ENCODE assay signal across 22 cellular contexts in genomic region chr1:44227211-44227610, GRCh38. TPM values are rescaled to one million over a fixed set of nuclear protein-coding genes. Genes with fewer than 3 reads are reported as not detected.
DNase-seq lines count a peak whose midpoint lies in the region; ATAC-seq and TF ChIP-seq lines count a peak whose summit lies in the region.
"Had no signal": no experiment of that assay in that cellular context is flagged by ENCODE, and none has a peak within 500 bp of the region (broad histone marks: within the 10 kb centered on the region; RNA-seq: fewer than 3 reads in every experiment).

No MANE protein-coding gene starts in this region.

- H3K79me2 ChIP-seq in SK-N-SH (ENCODE audit: insufficient read depth): no peaks in the 10 kb centered on the region

- no peak overlapping the region for H3K4me3 ChIP-seq in SK-N-SH (ENCODE audit: low read depth in 2 of 2, low read length in 1 of 2)
- H3K4me3 ChIP-seq in coronary artery: no peak overlapping the region
- H3K4me3 ChIP-seq in neutrophil (ENCODE audit: low read depth in 1 of 2, low read length in 1 of 2): peak overlapping the region; percentile 1 to 18
- H3K4me3 ChIP-seq: BLaER1, body of pancreas, smooth muscle cell, upper lobe of left lung had no signal

- no peak for TF ChIP-seq EP300 in SK-N-SH (IDR thresholded peaks at IDR 0.05; ENCODE audit: borderline replicate concordance in 1 of 2, low read depth in 1 of 2, low read length in 1 of 2)

- POLR2A ChIA-PET in SK-N-SH (lab: Yijun Ruan, JAX): no interaction called here

- no peak overlapping the region for H3K4me2 ChIP-seq in SK-N-SH
- H3K4me2 ChIP-seq: BLaER1, smooth muscle cell had no signal

- H3K9me3 ChIP-seq in SK-N-SH (no peaks in the 10 kb centered on the region), neutrophil (no peaks in the 10 kb centered on the region)
- H3K9me3 ChIP-seq: BLaER1, body of pancreas, upper lobe of left lung had no signal

- H3K36me3 ChIP-seq in SK-N-SH (replicated peaks in 1 of 2; ENCODE audit: control insufficient read depth in 1 of 2, insufficient read depth in 2 of 2, low read length in 1 of 2): peaks cover 0 to 18% of the 10 kb centered on the region in 2 experiments
- no peaks in the 10 kb centered on the region for H3K36me3 ChIP-seq in neutrophil

- H3K27ac ChIP-seq in SK-N-SH (ENCODE audit: low read depth in 2 of 2, low read length in 1 of 2): no peak overlapping the region
- no peak overlapping the region for H3K27ac ChIP-seq in coronary artery
- peak overlapping the region; percentile 72 for H3K27ac ChIP-seq in neutrophil
- H3K27ac ChIP-seq: BLaER1, body of pancreas had no signal

- no peaks in the 10 kb centered on the region for H3K27me3 ChIP-seq in SK-N-SH (ENCODE audit: insufficient read depth)
- no peaks in the 10 kb centered on the region for H3K27me3 ChIP-seq in neutrophil
- H3K27me3 ChIP-seq: BLaER1, body of pancreas, upper lobe of left lung had no signal

- no peaks in the 10 kb centered on the region for H3K4me1 ChIP-seq in SK-N-SH (ENCODE audit: control insufficient read depth in 1 of 2, insufficient read depth in 2 of 2, low read depth in 1 of 2, low read length in 1 of 2)
- peaks cover 15 to 21% of the 10 kb centered on the region in 2 experiments for H3K4me1 ChIP-seq in neutrophil (ENCODE audit: control insufficient read depth in 1 of 2, insufficient read depth in 1 of 2, low read depth in 1 of 2, low read length in 1 of 2)
- H3K4me1 ChIP-seq: body of pancreas had no signal

- no peak for TF ChIP-seq RAD21 in SK-N-SH (IDR thresholded peaks at IDR 0.05; ENCODE audit: low read length)

- H3F3A ChIP-seq in SK-N-SH (replicated peaks; ENCODE audit: insufficient read depth): no peaks in the 10 kb centered on the region

- H4K20me1 ChIP-seq in SK-N-SH (ENCODE audit: insufficient read depth): no peaks in the 10 kb centered on the region

- no peak overlapping the region for H2AFZ ChIP-seq in SK-N-SH (ENCODE audit: low read depth)

- ATAC-seq in SK-N-SH treated with all-trans-retinoic acid at 6 μM for 48 hours: no peak
- ATAC-seq in GM19397 (IDR thresholded peaks at IDR 0.05; ENCODE audit: unreplicated experiment): no peak
- ATAC-seq: activated T-cell treated with anti-CD3 and anti-CD28 coated beads, Interleukin-2, amount 50 U/mL, for 72 hours; body of pancreas had no signal

- DNase-seq in SK-N-SH: peak; percentile 3
- peak; percentile 33 for DNase-seq in GM03348 (ENCODE audit: low spot score)
- peak; percentile 64 for DNase-seq in coronary artery (ENCODE audit: low spot score)
- DNase-seq in RKO (ENCODE audit: low spot score): no peak
- no peak for DNase-seq in NCI-H1694 (lab: John Stamatoyannopoulos, UW)
- DNase-seq: 8988T; activated CD4-positive, alpha-beta T cell treated with anti-CD3 and anti-CD28 coated beads, Interleukin-2, amount 50 U/mL, for 48 hours; activated T-cell treated with anti-CD3 and anti-CD28 coated beads, Interleukin-2, amount 50 U/mL, for 72 hours; body of pancreas; DMS153; NCI-H1105 treated with DMSO at 0.1 percent for 48 hours; NCI-H2171; NCI-H526 treated with DMSO at 0.1 percent for 48 hours; nephron progenitor cell; SHP77; stimulated activated CD4-positive, alpha-beta T cell treated with anti-CD3 and anti-CD28 coated beads, Interleukin-4, amount 100 ng/mL, for 1 hour had no signal

- no peaks in the 10 kb centered on the region for H3K9me2 ChIP-seq in SK-N-SH

- no peak overlapping the region for H3K9ac ChIP-seq in SK-N-SH
- H3K9ac ChIP-seq: BLaER1 had no signal

- WGBS in SK-N-SH (ENCODE audit: low lambda C conversion rate): 100% methylated on average over 1 of the region's 1 CpG

- no peak for TF ChIP-seq CTCF in SK-N-SH (IDR thresholded peaks at IDR 0.05)
- no peak for TF ChIP-seq CTCF in coronary artery (IDR thresholded peaks at IDR 0.05)
- no peak for TF ChIP-seq CTCF in neutrophil (IDR thresholded peaks at IDR 0.05)

- CTCF ChIA-PET in SK-N-SH (lab: Yijun Ruan, JAX): interaction anchor here (1.0 to 5.1 kb wide), 4 partner anchors 9 to 368 kb away, joined by 3 to 45 read pairs (median 4); no protein-coding TSS in a partner anchor

TF ChIP-seq in SK-N-SH, 30 proteins besides CTCF, POLR2A, EP300 and RAD21 (continues in another document):
- TF ChIP-seq MXI1 (IDR thresholded peaks at IDR 0.05; ENCODE audit: low read depth, low read length) (no peak), USF2 (IDR thresholded peaks at IDR 0.05; ENCODE audit: borderline replicate concordance, low read depth, low read length) (no peak), SIN3A (IDR thresholded peaks at IDR 0.05; ENCODE audit: borderline replicate concordance, low read depth, low read length) (no peak), ZBTB33 (IDR thresholded peaks at IDR 0.05; ENCODE audit: borderline replicate concordance, low read depth) (no peak), JUND (IDR thresholded peaks at IDR 0.05) (no peak), ELF1 (IDR thresholded peaks at IDR 0.05) (no peak), YY1 (IDR thresholded peaks at IDR 0.05; ENCODE audit: low read depth) (no peak), GABPA (IDR thresholded peaks at IDR 0.05; ENCODE audit: low read depth) (no peak), SMC3 (IDR thresholded peaks at IDR 0.05; ENCODE audit: low read depth, low read length) (no peak), NFIC (IDR thresholded peaks at IDR 0.05; ENCODE audit: borderline replicate concordance) (no peak), GATA2 (CRISPR knock-in tag; IDR thresholded peaks at IDR 0.05) (no peak), NRF1 (IDR thresholded peaks at IDR 0.05; ENCODE audit: low read depth, low read length) (no peak), FOXM1 (IDR thresholded peaks at IDR 0.05; ENCODE audit: low read depth) (no peak)

TF ChIP-seq in SK-N-SH treated with all-trans-retinoic acid at 6 μM for 48 hours, 23 proteins besides CTCF, POLR2A, EP300 and RAD21 (continues in another document):
- TF ChIP-seq POU6F1 (CRISPR knock-in tag; IDR thresholded peaks at IDR 0.05; ENCODE audit: borderline replicate concordance, low read depth) (no peak), ARNTL (CRISPR knock-in tag; IDR thresholded peaks at IDR 0.05; ENCODE audit: borderline replicate concordance, low read depth) (no peak), GLIS3 (CRISPR knock-in tag; IDR thresholded peaks at IDR 0.05) (no peak), ZNF70 (CRISPR knock-in tag; IDR thresholded peaks at IDR 0.05) (no peak), CREB5 (CRISPR knock-in tag; IDR thresholded peaks at IDR 0.05; ENCODE audit: low read depth) (no peak), TSHZ2 (CRISPR knock-in tag; IDR thresholded peaks at IDR 0.05) (no peak), SNAI2 (CRISPR knock-in tag; IDR thresholded peaks at IDR 0.05) (no peak), TCF4 (CRISPR knock-in tag; IDR thresholded peaks at IDR 0.05; ENCODE audit: borderline replicate concordance) (no peak), ZNF565 (CRISPR knock-in tag; conservative IDR thresholded peaks at IDR 0.05; ENCODE audit: low read depth) (no peak), ZNF8 (CRISPR knock-in tag; IDR thresholded peaks at IDR 0.05) (no peak), OSR1 (CRISPR knock-in tag; IDR thresholded peaks at IDR 0.05) (no peak), RARB (CRISPR knock-in tag; IDR thresholded peaks at IDR 0.05) (no peak), CSDC2 (CRISPR knock-in tag; IDR thresholded peaks at IDR 0.05) (no peak), ISL1 (CRISPR knock-in tag; IDR thresholded peaks at IDR 0.05) (no peak)

RNA-seq across cellular contexts. Expression of gene DMAP1, which starts 13.9 kb away (rescaled TPM):
- polyA plus RNA-seq in SK-N-SH (2012; rRNA removed): 54.3 and 59.6 TPM in 2 replicates
- 21.6 and 27.8 TPM in 2 replicates for polyA plus RNA-seq in SK-N-SH (2012; cell fraction: cytosol; rRNA removed)
- 187 and 249 TPM in 2 replicates for polyA plus RNA-seq in SK-N-SH (2012; cell fraction: nucleus; rRNA removed)

Comparison
In these comparisons a context has a peak if more than half of its experiments do, and no peak if none do; other contexts are left out.
1. DNase-seq: peak in SK-N-SH (single experiment), GM03348 (single experiment) and coronary artery (single experiment); none in RKO (single experiment) and NCI-H1694 (single experiment).
2. H3K4me3 ChIP-seq: peak in neutrophil (2 of 2); none in SK-N-SH (0 of 2) and coronary artery (single experiment).